In genomic region chr20:49936153-49937022, GRCh38 we compare ENCODE assay signal across 8 cellular contexts. TPM values are rescaled to one million over a fixed set of nuclear protein-coding genes. Genes with fewer than 3 reads are reported as not detected.
DNase-seq lines count a peak whose midpoint lies in the region; ATAC-seq and TF ChIP-seq lines count a peak whose summit lies in the region.

Gene RNF114 (plus strand): TSS chr20:49936397. CDS start chr20:49936413, 16 bp downstream.

- peak within 1 kb of the TSS; percentile 85 for H3K4me3 ChIP-seq in GM08714 (ENCODE audit: low read length)
- H3K4me3 ChIP-seq in heart right ventricle: peak within 1 kb of the TSS; percentile 86 to 100 (median 94)

- H3K9me3 Mint-ChIP-seq in T-helper 1 cell treated with Interleukin-12 subunit alpha and Interleukin-12 subunit beta and Interleukin-4 antibody, amounts not matched to agents 30 μg/mL and 1 μg/mL, for 36 hours: no peaks in the 10 kb centered on the region
- no peaks in the 10 kb centered on the region for H3K9me3 Mint-ChIP-seq in type B pancreatic cell

- H3K27ac Mint-ChIP-seq in T-helper 1 cell treated with Interleukin-12 subunit alpha and Interleukin-12 subunit beta and Interleukin-4 antibody, amounts not matched to agents 30 μg/mL and 1 μg/mL, for 36 hours: peak within 1 kb of the TSS; percentile 90
- H3K27ac Mint-ChIP-seq in type B pancreatic cell: peak within 1 kb of the TSS; percentile 90

- peaks cover 16% of the 10 kb centered on the region for H3K36me3 Mint-ChIP-seq in T-helper 1 cell treated with Interleukin-12 subunit alpha and Interleukin-12 subunit beta and Interleukin-4 antibody, amounts not matched to agents 30 μg/mL and 1 μg/mL, for 36 hours (ENCODE audit: low read depth)
- peaks cover 4% of the 10 kb centered on the region for H3K36me3 Mint-ChIP-seq in type B pancreatic cell

- H3K9me3 ChIP-seq in heart right ventricle: no peaks in the 10 kb centered on the region

- H3K4me1 Mint-ChIP-seq in T-helper 1 cell treated with Interleukin-12 subunit alpha and Interleukin-12 subunit beta and Interleukin-4 antibody, amounts not matched to agents 30 μg/mL and 1 μg/mL, for 36 hours (ENCODE audit: low read depth): peaks cover 37% of the 10 kb centered on the region
- peaks cover 35% of the 10 kb centered on the region for H3K4me1 Mint-ChIP-seq in type B pancreatic cell (ENCODE audit: unreplicated experiment)

- intact Hi-C loops in heart right ventricle (cut with DNase I): no loop called here
- intact Hi-C loops in posterior vena cava (cut with DNase I): no loop called here

- peak within 1 kb of the TSS; percentile 94 for H3K4me3 Mint-ChIP-seq in T-helper 1 cell treated with Interleukin-12 subunit alpha and Interleukin-12 subunit beta and Interleukin-4 antibody, amounts not matched to agents 30 μg/mL and 1 μg/mL, for 36 hours
- H3K4me3 Mint-ChIP-seq in type B pancreatic cell: peak within 1 kb of the TSS; percentile 99

- TF ChIP-seq CTCF in heart right ventricle (IDR thresholded peaks at IDR 0.05): peak in 4 of 9 donors; percentile 13 to 39 (median 28)
- no peak for TF ChIP-seq CTCF in type B pancreatic cell (conservative IDR thresholded peaks at IDR 0.05)

- 0% methylated on average over 79 of the region's 79 CpGs for WGBS in heart right ventricle, 2 donors

- ATAC-seq in HG02588 (IDR thresholded peaks at IDR 0.05; ENCODE audit: unreplicated experiment) (peak; percentile 78), heart right ventricle (peak; percentile 93 to 97 (median 95))

- peak within 1 kb of the TSS; percentile 83 to 97 (median 94) for H3K27ac ChIP-seq in heart right ventricle

- no peaks in the 10 kb centered on the region for H3K27me3 ChIP-seq in heart right ventricle

- H3K27me3 Mint-ChIP-seq in T-helper 1 cell treated with Interleukin-12 subunit alpha and Interleukin-12 subunit beta and Interleukin-4 antibody, amounts not matched to agents 30 μg/mL and 1 μg/mL, for 36 hours (ENCODE audit: low read depth): no peaks in the 10 kb centered on the region
- H3K27me3 Mint-ChIP-seq in type B pancreatic cell: no peaks in the 10 kb centered on the region

- peaks cover 0 to 27% (median 3%) of the 10 kb centered on the region in 9 donors for H3K36me3 ChIP-seq in heart right ventricle

- peaks cover 5 to 59% (median 30%) of the 10 kb centered on the region in 9 donors for H3K4me1 ChIP-seq in heart right ventricle

- DNase-seq in NCI-H146 (lab: John Stamatoyannopoulos, UW): peak; percentile 94
- DNase-seq in amniotic epithelial cell (ENCODE audit: low read depth): peak; percentile 79
- peak; percentile 93 for DNase-seq in heart right ventricle
- DNase-seq in posterior vena cava (ENCODE audit: low spot score): peak; percentile 98
- peak; percentile 93 for DNase-seq in type B pancreatic cell (ENCODE audit: extremely low spot score, unreplicated experiment)

RNA-seq across cellular contexts. Expression of gene RNF114, which starts in this region (rescaled TPM):
- total RNA-seq in heart right ventricle (10 to 100 TPM; 41.5 to 60.3 (median 52.1) TPM), posterior vena cava (10 to 100 TPM; 44.8 to 46.6 TPM), type B pancreatic cell (ENCODE audit: low replicate concordance) (62.9 and 72.1 TPM in 2 replicates)
- 10 to 100 TPM; 45.0 to 49.5 TPM for polyA plus RNA-seq in heart right ventricle

Comparison
In these comparisons a context has a peak if more than half of its experiments do, and no peak if none do; other contexts are left out.
1. Peak in every context shown above with its lines: DNase-seq, ATAC-seq, H3K4me3 ChIP-seq and H3K27ac ChIP-seq.